18 cellular contexts compared by ENCODE assay signal in genomic region chrX:102858826-102859627, GRCh38.
DNase-seq lines count a peak whose midpoint lies in the region; ATAC-seq, FAIRE-seq and TF ChIP-seq lines count a peak whose summit lies in the region.
"Had no signal": no experiment of that assay in that cellular context is flagged by ENCODE, and none has a peak within 500 bp of the region (broad histone marks: within the 10 kb centered on the region; RNA-seq: fewer than 3 reads in every experiment).

No MANE protein-coding gene starts in this region.

- H3K9me2 ChIP-seq in GM23248 (ENCODE audit: insufficient read depth), result no peaks in the 10 kb centered on the region

- WGBS in GM23248 (ENCODE audit: low coverage in 1 of 2, low lambda C conversion rate in 2 of 2, missing lambda C conversion rate in 2 of 2), 2 experiments, result 94 to 98% methylated on average over 6 to 8 of the region's 8 CpGs
- 84% methylated on average over 5 of the region's 8 CpGs; no CpG with 5 or more reads in 1 of the 2 experiments for WGBS in H1 (ENCODE audit: extremely low coverage in 1 of 2, insufficient coverage in 1 of 2, insufficient read length in 1 of 2, insufficient replicate concordance in 2 of 2, low coverage in 1 of 2, low lambda C conversion rate in 2 of 2, missing lambda C conversion rate in 1 of 2), 2 experiments

- H3K23ac ChIP-seq in H1 (ENCODE audit: insufficient read length), result no peak overlapping the region

- no peak overlapping the region; the same call in 1 of the 2 replicates for H3K18ac ChIP-seq in H1 (ENCODE audit: extremely low read depth, low read length)

- no peak overlapping the region for H2BK5ac ChIP-seq in H1 (ENCODE audit: low read depth, low read length)

- no peak overlapping the region for H3K4ac ChIP-seq in H1 (replicated peaks; ENCODE audit: insufficient read length, low read depth, low read length)

- peak overlapping the region in 8 of 11 experiments; percentile 9 to 61 (median 43); a peak in 14 of 22 replicates for H3K4me2 ChIP-seq in BLaER1 treated with 17β-estradiol and CSF1 and Interleukin-3, amounts not matched to agents 10 nM and 100 nM
- no peak overlapping the region for H3K4me2 ChIP-seq in GM23248 (ENCODE audit: unreplicated experiment)
- H3K4me2 ChIP-seq in H1 (ENCODE audit: insufficient read depth in 1 of 2, low read depth in 2 of 2, low read length in 2 of 2), result no peak overlapping the region

- H4K20me1 ChIP-seq in BLaER1 treated with 17β-estradiol and CSF1 and Interleukin-3, amounts not matched to agents 10 nM and 100 nM, result no peaks in the 10 kb centered on the region
- no peaks in the 10 kb centered on the region for H4K20me1 ChIP-seq in GM23248 (ENCODE audit: insufficient read depth)
- H4K20me1 ChIP-seq in H1 (replicated peaks in 1 of 2; ENCODE audit: control insufficient read depth in 1 of 2, insufficient read depth in 2 of 2, low read length in 2 of 2), result no peaks in the 10 kb centered on the region

- H3K9me3 ChIP-seq in BLaER1 treated with 17β-estradiol and CSF1 and Interleukin-3, amounts not matched to agents 10 nM and 100 nM (replicated peaks in 1 of 11), result peaks cover 7 to 31% (median 23%) of the 10 kb centered on the region in 11 experiments; a peak in 21 of 22 replicates
- H3K9me3 ChIP-seq in GM23248 (ENCODE audit: low read depth) (no peaks in the 10 kb centered on the region), H1 (ENCODE audit: insufficient read depth in 2 of 2, low read depth in 1 of 2, low read length in 1 of 2) (no peaks in the 10 kb centered on the region)
- H3K9me3 ChIP-seq: body of pancreas, testis had no signal

- no peak overlapping the region for H4K5ac ChIP-seq in H1 (ENCODE audit: insufficient read length, low read depth, low read length)

- H3K27ac ChIP-seq in BLaER1 treated with 17β-estradiol and CSF1 and Interleukin-3, amounts not matched to agents 10 nM and 100 nM, result peak overlapping the region in 4 of 11 experiments; percentile 27 to 65 (median 46); a peak in 6 of 22 replicates
- no peak overlapping the region for H3K27ac ChIP-seq in GM23248
- no peak overlapping the region for H3K27ac ChIP-seq in H1 (ENCODE audit: low read depth, low read length)
- H3K27ac ChIP-seq: body of pancreas, testis had no signal

- H3K36me3 ChIP-seq in BLaER1 treated with 17β-estradiol and CSF1 and Interleukin-3, amounts not matched to agents 10 nM and 100 nM, result no peaks in the 10 kb centered on the region; a peak in 1 of 22 replicates
- H3K36me3 ChIP-seq in GM23248 (ENCODE audit: low read depth) (no peaks in the 10 kb centered on the region), H1 (ENCODE audit: control insufficient read depth in 2 of 4, insufficient read depth in 4 of 4, low read length in 3 of 4) (no peaks in the 10 kb centered on the region)

- ATAC-seq in HG02763 (IDR thresholded peaks at IDR 0.05; ENCODE audit: unreplicated experiment) (no peak), HG03095 (IDR thresholded peaks at IDR 0.05; ENCODE audit: unreplicated experiment) (no peak)
- ATAC-seq: body of pancreas, T-helper 17 cell had no signal

- CTCF ChIA-PET in H1 (lab: Charles Lee; ENCODE audit: partially characterized antibody), result interaction anchor here (0.6 to 2.1 kb wide), 9 partner anchors 10 to 92 kb away, joined by 3 to 9 read pairs (median 4); no protein-coding TSS in a partner anchor
- CTCF ChIA-PET in activated naive CD4-positive, alpha-beta T cell treated with anti-CD3 and anti-CD28 coated beads for 36 hours (lab: Charles Lee), result interaction anchor here (0.6 kb wide), 1 partner anchor 8 kb away, joined by 3 read pairs; no protein-coding TSS in a partner anchor

- no peak overlapping the region; a peak in 1 of 22 replicates for H3K9ac ChIP-seq in BLaER1 treated with 17β-estradiol and CSF1 and Interleukin-3, amounts not matched to agents 10 nM and 100 nM
- H3K9ac ChIP-seq in GM23248 (no peak overlapping the region), H1 (replicated peaks in 1 of 4; ENCODE audit: extremely low read depth in 1 of 4, low read depth in 3 of 4, low read length in 3 of 4) (no peak overlapping the region)

- peaks cover under 1% of the 10 kb centered on the region for H3K36me3 Mint-ChIP-seq in activated naive CD4-positive, alpha-beta T cell treated with anti-CD3 and anti-CD28 coated beads for 36 hours (ENCODE audit: low read depth)

- DNase-seq in GM23248, result peak; percentile 14
- DNase-seq in NCI-H82 treated with DMSO at 0.1 percent for 48 hours (lab: John Stamatoyannopoulos, UW; ENCODE audit: unreplicated experiment), result peak; percentile 0
- DNase-seq in H1 (ENCODE audit: low read depth in 1 of 2, low spot score in 2 of 2), result no peak
- no peak for DNase-seq in glomerular visceral epithelial cell (ENCODE audit: extremely low spot score)
- no peak for DNase-seq in activated naive CD4-positive, alpha-beta T cell treated with anti-CD3 and anti-CD28 coated beads for 36 hours
- DNase-seq: body of pancreas, KBM-7, NCI-H146, NCI-H446 treated with DMSO at 0.1 percent for 48 hours, Right ventricle myocardium superior, T-helper 17 cell, testis had no signal

- peak in 2 of 3 experiments; percentile 20 to 26; a peak in 3 of 4 replicates for TF ChIP-seq CTCF in H1 (IDR thresholded peaks at IDR 0.05; ENCODE audit: control extremely low read depth in 1 of 3, insufficient read depth in 1 of 3, low read depth in 1 of 3, low read length in 3 of 3)

- H2BK120ac ChIP-seq in H1 (replicated peaks; ENCODE audit: low read depth, low read length), result no peak overlapping the region

- peaks cover 5% of the 10 kb centered on the region; the same call in 1 of the 2 replicates for H3F3A ChIP-seq in GM23248 (ENCODE audit: insufficient read depth)

- no peak overlapping the region for H3K4me3 Mint-ChIP-seq in activated naive CD4-positive, alpha-beta T cell treated with anti-CD3 and anti-CD28 coated beads for 36 hours
- H3K4me3 Mint-ChIP-seq: activated naive CD4-positive, alpha-beta T cell treated with anti-CD3 and anti-CD28 coated beads, Interleukin-2, amount 50 U/mL, for 24 hours; neural crest cell; T-helper 17 cell had no signal

- H3K27me3 Mint-ChIP-seq in activated naive CD4-positive, alpha-beta T cell treated with anti-CD3 and anti-CD28 coated beads for 36 hours (ENCODE audit: low read depth), result no peaks in the 10 kb centered on the region
- H3K27me3 Mint-ChIP-seq: activated naive CD4-positive, alpha-beta T cell treated with anti-CD3 and anti-CD28 coated beads, Interleukin-2, amount 50 U/mL, for 24 hours; T-helper 17 cell had no signal

- H4K91ac ChIP-seq in H1 (replicated peaks; ENCODE audit: insufficient read length, low read length), result no peak overlapping the region

- intact Hi-C loops in activated naive CD4-positive, alpha-beta T cell treated with anti-CD3 and anti-CD28 coated beads for 36 hours (cut with micrococcal nuclease), result no loop called here

- no peaks in the 10 kb centered on the region for H3K23me2 ChIP-seq in H1 (ENCODE audit: low read depth, low read length)

- H2AK5ac ChIP-seq in H1 (ENCODE audit: low read depth, low read length), result no peak overlapping the region

- H2AFZ ChIP-seq in GM23248 (no peak overlapping the region), H1 (ENCODE audit: low read length) (no peak overlapping the region)

- H2BK20ac ChIP-seq in H1 (ENCODE audit: low read length), result no peak overlapping the region

- H2BK12ac ChIP-seq in H1 (ENCODE audit: low read depth, low read length), result no peak overlapping the region

- in situ Hi-C loops in GM23248 (cut with MboI), result no loop called here

- no peak for TF ChIP-seq RAD21 in H1 (IDR thresholded peaks at IDR 0.05 in 1 of 2, conservative IDR thresholded peaks at IDR 0.05 in 1 of 2; ENCODE audit: low read depth in 2 of 2, low read length in 2 of 2)

- no peaks in the 10 kb centered on the region for H3K4me1 Mint-ChIP-seq in activated naive CD4-positive, alpha-beta T cell treated with anti-CD3 and anti-CD28 coated beads for 36 hours (ENCODE audit: low read depth)
- H3K4me1 Mint-ChIP-seq: activated naive CD4-positive, alpha-beta T cell treated with anti-CD3 and anti-CD28 coated beads, Interleukin-2, amount 50 U/mL, for 24 hours; neural crest cell; T-helper 17 cell had no signal

- FAIRE-seq in H1 (lab: Jason Lieb, UNC), result no peak
- FAIRE-seq: colon had no signal

- no peaks in the 10 kb centered on the region for H3K79me1 ChIP-seq in H1 (ENCODE audit: low read depth, low read length)

- H2BK15ac ChIP-seq in H1 (ENCODE audit: low read length), result no peak overlapping the region

- H3K79me2 ChIP-seq in GM23248 (ENCODE audit: insufficient read depth), result no peaks in the 10 kb centered on the region
- H3K79me2 ChIP-seq in H1 (ENCODE audit: control insufficient read depth in 1 of 2, insufficient read depth in 2 of 2, low read length in 2 of 2), result no peaks in the 10 kb centered on the region

- no peak overlapping the region for H3K56ac ChIP-seq in H1 (replicated peaks; ENCODE audit: insufficient read length, low read depth, low read length)

- no peaks in the 10 kb centered on the region for H3K27me3 ChIP-seq in BLaER1 treated with 17β-estradiol and CSF1 and Interleukin-3, amounts not matched to agents 10 nM and 100 nM
- no peaks in the 10 kb centered on the region for H3K27me3 ChIP-seq in GM23248 (replicated peaks; ENCODE audit: insufficient read depth)
- H3K27me3 ChIP-seq in H1 (replicated peaks in 1 of 4; ENCODE audit: control insufficient read depth in 3 of 4, extremely low read depth in 1 of 4, insufficient read depth in 3 of 4, low read length in 3 of 4), result no peaks in the 10 kb centered on the region
- H3K27me3 ChIP-seq: body of pancreas, testis had no signal

- peaks cover 0 to 15% (median 10%) of the 10 kb centered on the region in 10 experiments; a peak in 13 of 20 replicates for H3K4me1 ChIP-seq in BLaER1 treated with 17β-estradiol and CSF1 and Interleukin-3, amounts not matched to agents 10 nM and 100 nM
- H3K4me1 ChIP-seq in GM23248 (ENCODE audit: insufficient read depth), result no peaks in the 10 kb centered on the region
- H3K4me1 ChIP-seq in H1 (replicated peaks in 1 of 4; ENCODE audit: control insufficient read depth in 3 of 4, insufficient read depth in 4 of 4, low read length in 3 of 4), result peaks cover 0 to 2% (median 0%) of the 10 kb centered on the region in 4 experiments; a peak in 1 of 7 replicates
- H3K4me1 ChIP-seq: body of pancreas, testis had no signal

- no peak overlapping the region for H3K14ac ChIP-seq in H1 (ENCODE audit: insufficient read length)

- no peak overlapping the region for H3K27ac Mint-ChIP-seq in activated naive CD4-positive, alpha-beta T cell treated with anti-CD3 and anti-CD28 coated beads for 36 hours
- H3K27ac Mint-ChIP-seq: activated naive CD4-positive, alpha-beta T cell treated with anti-CD3 and anti-CD28 coated beads, Interleukin-2, amount 50 U/mL, for 24 hours had no signal

- no peak for TF ChIP-seq POLR2A in H1 (IDR thresholded peaks at IDR 0.05; ENCODE audit: control extremely low read depth in 1 of 2, low read depth in 2 of 2, low read length in 2 of 2)

- no peak for TF ChIP-seq EP300 in H1 (IDR thresholded peaks at IDR 0.05; ENCODE audit: borderline replicate concordance in 1 of 2, low read depth in 2 of 2, low read length in 2 of 2)

- no peak overlapping the region for H3K4me3 ChIP-seq in BLaER1 treated with 17β-estradiol and CSF1 and Interleukin-3, amounts not matched to agents 10 nM and 100 nM
- H3K4me3 ChIP-seq in GM23248 (no peak overlapping the region), H1 (ENCODE audit: extremely low read depth in 1 of 4, insufficient read depth in 2 of 4, low read depth in 3 of 4, low read length in 4 of 4) (no peak overlapping the region)
- H3K4me3 ChIP-seq: body of pancreas, testis had no signal

- POLR2A ChIA-PET in H1 (lab: Charles Lee; ENCODE audit: partially characterized antibody), result no interaction called here

- no peaks in the 10 kb centered on the region for H3K9me3 Mint-ChIP-seq in activated naive CD4-positive, alpha-beta T cell treated with anti-CD3 and anti-CD28 coated beads for 36 hours
- H3K9me3 Mint-ChIP-seq: activated naive CD4-positive, alpha-beta T cell treated with anti-CD3 and anti-CD28 coated beads, Interleukin-2, amount 50 U/mL, for 24 hours had no signal

- no peak overlapping the region for H4K8ac ChIP-seq in H1 (ENCODE audit: extremely low read depth, insufficient read depth, low read length)

Comparison
In these comparisons a context has a peak if more than half of its experiments do, and no peak if none do; other contexts are left out.
1. H3K4me2 ChIP-seq: peak in BLaER1 treated with 17β-estradiol and CSF1 and Interleukin-3, amounts not matched to agents 10 nM and 100 nM (8 of 11); none in GM23248 (single experiment) and H1 (0 of 2).
2. DNase-seq: peak in GM23248 (single experiment) and NCI-H82 treated with DMSO at 0.1 percent for 48 hours (single experiment); none in H1 (0 of 2), glomerular visceral epithelial cell (single experiment) and activated naive CD4-positive, alpha-beta T cell treated with anti-CD3 and anti-CD28 coated beads for 36 hours (single experiment).